In genomic region chr4:80253510-80253909, GRCh38 we compare ENCODE assay signal across 1 cellular context.
TF ChIP-seq lines count a peak whose summit lies in the region.

No MANE protein-coding gene starts in this region.

TF ChIP-seq in K562, 482 proteins besides CTCF, POLR2A, EP300 and RAD21 (continued from another document and continues in another):
- TF ChIP-seq E2F8 (IDR thresholded peaks at IDR 0.05; ENCODE audit: low read depth, partially characterized antibody) (no peak), NCOA6 (IDR thresholded peaks at IDR 0.05) (no peak), MNT (conservative IDR thresholded peaks at IDR 0.05) (peak in 1 of 2 experiments; percentile 68; a peak in 2 of 4 replicates), STAG1 (CRISPR knock-in tag; IDR thresholded peaks at IDR 0.05; ENCODE audit: borderline replicate concordance) (no peak), MAFF (IDR thresholded peaks at IDR 0.05; ENCODE audit: low read length) (0 out of 2 replicates have a peak, but pooled peaks have one; percentile 15), NFIC (IDR thresholded peaks at IDR 0.05) (peak; percentile 94), TRIM24 (IDR thresholded peaks at IDR 0.05) (peak; percentile 96), ZNF445 (CRISPR knock-in tag; IDR thresholded peaks at IDR 0.05; ENCODE audit: low read depth) (no peak), PREB (CRISPR knock-in tag; IDR thresholded peaks at IDR 0.05) (no peak), THAP7 (CRISPR knock-in tag; IDR thresholded peaks at IDR 0.05) (no peak), SMARCE1 (IDR thresholded peaks at IDR 0.05) (peak; percentile 89), U2AF1 (optimal IDR thresholded peaks at IDR 0.05; ENCODE audit: low read depth, low read length) (no peak), PML (IDR thresholded peaks at IDR 0.05; ENCODE audit: low read length) (peak; percentile 98), TAF1 (IDR thresholded peaks at IDR 0.05; ENCODE audit: control insufficient read depth, extremely low read depth, insufficient read depth, low read length, severe bottlenecking) (peak; percentile 56), MITF (IDR thresholded peaks at IDR 0.05) (peak; percentile 87; the same call in 1 of the 2 replicates), CEBPG (CRISPR knock-in tag; IDR thresholded peaks at IDR 0.05) (no peak), CEBPG (tag; conservative IDR thresholded peaks at IDR 0.05 in 1 of 2, IDR thresholded peaks at IDR 0.05 in 1 of 2) (no peak), ILK (tag; IDR thresholded peaks at IDR 0.05; ENCODE audit: borderline replicate concordance, low read depth) (no peak), ZEB2 (IDR thresholded peaks at IDR 0.05) (0 out of 2 replicates have a peak, but pooled peaks have one; percentile 34), TEAD1 (CRISPR knock-in tag; IDR thresholded peaks at IDR 0.05) (no peak), PBX2 (CRISPR knock-in tag; IDR thresholded peaks at IDR 0.05; ENCODE audit: low read depth) (no peak), PBX2 (tag; conservative IDR thresholded peaks at IDR 0.05; ENCODE audit: low read depth) (peak; percentile 47; the same call in 1 of the 2 replicates), EP400 (IDR thresholded peaks at IDR 0.05) (peak; percentile 40; the same call in 1 of the 2 replicates), MYNN (IDR thresholded peaks at IDR 0.05) (0 out of 2 replicates have a peak, but pooled peaks have one; percentile 53), MYNN (CRISPR knock-in tag; IDR thresholded peaks at IDR 0.05) (no peak), NFE2 (IDR thresholded peaks at IDR 0.05; ENCODE audit: low read depth) (peak; percentile 75), HDAC2 (IDR thresholded peaks at IDR 0.05) (peak; percentile 85), CUX1 (CRISPR knock-in tag; IDR thresholded peaks at IDR 0.05) (0 out of 2 replicates have a peak, but pooled peaks have one; percentile 43), ELF2 (CRISPR knock-in tag; IDR thresholded peaks at IDR 0.05) (no peak), GATA2 (CRISPR knock-in tag; IDR thresholded peaks at IDR 0.05) (peak; percentile 99), MBD2 (IDR thresholded peaks at IDR 0.05; ENCODE audit: borderline replicate concordance, low read depth) (peak; percentile 72), ZNF121 (CRISPR knock-in tag; conservative IDR thresholded peaks at IDR 0.05) (no peak), ESRRA (IDR thresholded peaks at IDR 0.05; ENCODE audit: borderline replicate concordance, low read depth) (peak; percentile 64; the same call in 1 of the 2 replicates), ARHGAP35 (IDR thresholded peaks at IDR 0.05; ENCODE audit: partially characterized antibody) (no peak), ZBTB17 (CRISPR knock-in tag; IDR thresholded peaks at IDR 0.05) (no peak), RUNX1 (IDR thresholded peaks at IDR 0.05; ENCODE audit: low read depth) (no peak), THRB (CRISPR knock-in tag; conservative IDR thresholded peaks at IDR 0.05) (no peak), KAT2B (IDR thresholded peaks at IDR 0.05; ENCODE audit: low read depth, low read length) (no peak), NKRF (IDR thresholded peaks at IDR 0.05; ENCODE audit: borderline replicate concordance) (no peak), SMARCA4 (IDR thresholded peaks at IDR 0.05) (peak; percentile 95), ARID2 (IDR thresholded peaks at IDR 0.05) (no peak), ELF1 (tag; IDR thresholded peaks at IDR 0.05) (peak; percentile 87), USF1 (CRISPR knock-in tag; IDR thresholded peaks at IDR 0.05) (no peak), RBM22 (IDR thresholded peaks at IDR 0.05; ENCODE audit: low read depth, low read length, poor library complexity, severe bottlenecking) (no peak), RNF2 (IDR thresholded peaks at IDR 0.05) (peak; percentile 83)
